Comparison of ENCODE assay signal across 31 cellular contexts in the genomic region with DNA sequence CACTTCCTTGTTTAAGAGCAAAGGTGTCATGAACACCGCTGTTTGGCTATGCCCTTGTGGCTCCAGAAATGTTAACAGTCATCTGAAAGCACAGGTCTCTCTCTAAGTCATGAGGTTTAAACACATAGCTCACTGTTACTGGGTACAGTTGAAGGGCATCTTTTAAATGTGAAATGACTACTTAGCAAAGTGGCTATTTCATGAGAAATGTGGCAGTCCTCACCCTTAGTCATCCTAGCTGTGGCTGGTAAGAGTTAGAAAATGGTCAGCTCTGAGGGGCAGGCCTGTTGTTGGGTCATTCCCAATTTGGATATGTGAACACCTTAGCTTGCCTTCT. TPM values are rescaled to one million over a fixed set of nuclear protein-coding genes. Genes with fewer than 3 reads are reported as not detected.
DNase-seq lines count a peak whose midpoint lies in the region; ATAC-seq and TF ChIP-seq lines count a peak whose summit lies in the region.
"Had no signal": no experiment of that assay in that cellular context is flagged by ENCODE, and none has a peak within 500 bp of the region (broad histone marks: within the 10 kb centered on the region; RNA-seq: fewer than 3 reads in every experiment).

No MANE protein-coding gene starts in this region.

- no peaks in the 10 kb centered on the region for H3K36me3 ChIP-seq in CD8-positive, alpha-beta T cell (ENCODE audit: insufficient read depth, low read length)
- no peaks in the 10 kb centered on the region for H3K36me3 ChIP-seq in naive thymus-derived CD4-positive, alpha-beta T cell (ENCODE audit: control insufficient read depth in 2 of 3, insufficient read depth in 3 of 3, low read length in 3 of 3)
- H3K36me3 ChIP-seq: breast epithelium, right atrium auricular region, transverse colon had no signal

- peaks cover 5% of the 10 kb centered on the region for H3K9me3 Mint-ChIP-seq in CD8-positive, alpha-beta T cell
- no peaks in the 10 kb centered on the region for H3K9me3 Mint-ChIP-seq in Calu3 (ENCODE audit: low read depth, unreplicated experiment)
- H3K9me3 Mint-ChIP-seq in naive thymus-derived CD4-positive, alpha-beta T cell: peaks cover 0 to 27% (median 6%) of the 10 kb centered on the region in 11 donors
- H3K9me3 Mint-ChIP-seq: activated T-helper 2 cell treated with anti-CD3 and anti-CD28 coated beads, Interferon-gamma antibody, Interleukin-2, Interleukin-4, amounts not matched to agents 10 μg/mL and 5 μg/mL and 100 μg/mL, durations not matched to agents 14 hours and 24 hours and 36 hours had no signal

- intact Hi-C loops in CD8-positive, alpha-beta T cell (cut with DNase I, micrococcal nuclease): no loop called here
- intact Hi-C loops in Calu3 (cut with micrococcal nuclease; ENCODE audit: unreplicated experiment): no loop called here
- intact Hi-C loops in naive thymus-derived CD4-positive, alpha-beta T cell (cut with micrococcal nuclease): no loop called here

- TF ChIP-seq CTCF in CD8-positive, alpha-beta T cell (IDR thresholded peaks at IDR 0.05): no peak
- no peak for TF ChIP-seq CTCF in Calu3 (IDR thresholded peaks at IDR 0.05; ENCODE audit: unreplicated experiment)

- no peak overlapping the region for H3K27ac ChIP-seq in CD8-positive, alpha-beta T cell (ENCODE audit: low read depth, low read length)
- no peak overlapping the region for H3K27ac ChIP-seq in naive thymus-derived CD4-positive, alpha-beta T cell (ENCODE audit: low read depth, low read length)
- H3K27ac ChIP-seq: BLaER1 treated with 17β-estradiol and CSF1 and Interleukin-3, amounts not matched to agents 10 nM and 100 nM; breast epithelium; gastroesophageal sphincter; hepatocyte; parathyroid adenoma; right atrium auricular region; transverse colon had no signal

- no peak overlapping the region for H3K27ac Mint-ChIP-seq in CD8-positive, alpha-beta T cell
- peak overlapping the region; percentile 47 for H3K27ac Mint-ChIP-seq in Calu3 (ENCODE audit: unreplicated experiment)
- H3K27ac Mint-ChIP-seq in naive thymus-derived CD4-positive, alpha-beta T cell: no peak overlapping the region
- H3K27ac Mint-ChIP-seq: activated CD4-positive, alpha-beta memory T cell treated with anti-CD3 and anti-CD28 coated beads for 36 hours; activated naive CD8-positive, alpha-beta T cell; activated T-helper 2 cell treated with anti-CD3 and anti-CD28 coated beads, Interferon-gamma antibody, Interleukin-2, Interleukin-4, amounts not matched to agents 10 μg/mL and 5 μg/mL and 100 μg/mL, durations not matched to agents 14 hours and 24 hours and 36 hours; memory B cell; T-helper 17 cell had no signal

- CTCF ChIA-PET in CD8-positive, alpha-beta T cell (lab: Charles Lee): interaction anchor here (1.1 to 1.7 kb wide), 3 partner anchors 12 to 74 kb away, joined by 3 to 4 read pairs (median 3); no protein-coding TSS in a partner anchor
- CTCF ChIA-PET in Calu3 (lab: Charles Lee): interaction anchor here (0.7 to 1.3 kb wide), 5 partner anchors 20 to 401 kb away, joined by 3 to 6 read pairs (median 5); partner anchors contain the start of gene TMEM171
- CTCF ChIA-PET in naive thymus-derived CD4-positive, alpha-beta T cell (lab: Charles Lee): no interaction called here

- no peak overlapping the region for H3K4me3 Mint-ChIP-seq in CD8-positive, alpha-beta T cell
- no peak overlapping the region for H3K4me3 Mint-ChIP-seq in Calu3 (ENCODE audit: low read depth, unreplicated experiment)
- no peak overlapping the region for H3K4me3 Mint-ChIP-seq in naive thymus-derived CD4-positive, alpha-beta T cell
- H3K4me3 Mint-ChIP-seq: activated CD4-positive, alpha-beta memory T cell treated with anti-CD3 and anti-CD28 coated beads for 36 hours; activated naive CD8-positive, alpha-beta T cell; memory B cell; neural crest cell; T-helper 17 cell had no signal

- H3K4me1 Mint-ChIP-seq in CD8-positive, alpha-beta T cell (ENCODE audit: low read depth): peaks cover 3% of the 10 kb centered on the region
- H3K4me1 Mint-ChIP-seq in Calu3 (ENCODE audit: low read depth, unreplicated experiment): peaks cover 37% of the 10 kb centered on the region
- no peaks in the 10 kb centered on the region for H3K4me1 Mint-ChIP-seq in naive thymus-derived CD4-positive, alpha-beta T cell
- H3K4me1 Mint-ChIP-seq: memory B cell, neural crest cell, T-helper 17 cell had no signal

- peak; percentile 77 for ATAC-seq in CD8-positive, alpha-beta T cell
- ATAC-seq in naive thymus-derived CD4-positive, alpha-beta T cell: peak; percentile 54
- ATAC-seq in HG02763 (IDR thresholded peaks at IDR 0.05; ENCODE audit: unreplicated experiment) (no peak), GM18502 (IDR thresholded peaks at IDR 0.05; ENCODE audit: poor library complexity, unreplicated experiment) (no peak)
- ATAC-seq: activated CD4-positive, CD25-positive, alpha-beta regulatory T cell treated with anti-CD3 and anti-CD28 coated beads, Interleukin-2, amount 50 U/mL, for 24 hours; gastroesophageal sphincter; Right ventricle myocardium inferior; T-helper 17 cell had no signal

- POLR2A ChIA-PET in CD8-positive, alpha-beta T cell (lab: Charles Lee): no interaction called here
- POLR2A ChIA-PET in naive thymus-derived CD4-positive, alpha-beta T cell (lab: Charles Lee): no interaction called here

- no peaks in the 10 kb centered on the region for H3K27me3 ChIP-seq in CD8-positive, alpha-beta T cell (ENCODE audit: insufficient read depth, low read length)
- H3K27me3 ChIP-seq in naive thymus-derived CD4-positive, alpha-beta T cell (ENCODE audit: control insufficient read depth in 2 of 2, insufficient read depth in 2 of 2, low read length in 2 of 2): no peaks in the 10 kb centered on the region
- H3K27me3 ChIP-seq: BLaER1 treated with 17β-estradiol and CSF1 and Interleukin-3, amounts not matched to agents 10 nM and 100 nM; breast epithelium; gastroesophageal sphincter; hepatocyte; right atrium auricular region; transverse colon had no signal

- H3K4me3 ChIP-seq in CD8-positive, alpha-beta T cell (ENCODE audit: low read depth, low read length): no peak overlapping the region
- H3K4me3 ChIP-seq in naive thymus-derived CD4-positive, alpha-beta T cell (ENCODE audit: low read length): no peak overlapping the region
- H3K4me3 ChIP-seq: BLaER1 treated with 17β-estradiol and CSF1 and Interleukin-3, amounts not matched to agents 10 nM and 100 nM; breast epithelium; gastroesophageal sphincter; hepatocyte; right atrium auricular region; transverse colon had no signal

- H3K36me3 Mint-ChIP-seq in CD8-positive, alpha-beta T cell: no peaks in the 10 kb centered on the region
- no peaks in the 10 kb centered on the region for H3K36me3 Mint-ChIP-seq in Calu3 (ENCODE audit: insufficient read depth, unreplicated experiment)
- H3K36me3 Mint-ChIP-seq in naive thymus-derived CD4-positive, alpha-beta T cell: peaks cover 0 to 4% (median 0%) of the 10 kb centered on the region in 5 donors
- H3K36me3 Mint-ChIP-seq: activated CD4-positive, alpha-beta memory T cell treated with anti-CD3 and anti-CD28 coated beads for 36 hours; activated naive CD8-positive, alpha-beta T cell had no signal

- no peaks in the 10 kb centered on the region for H3K9me3 ChIP-seq in CD8-positive, alpha-beta T cell (ENCODE audit: low read length)
- peaks cover 0 to 5% (median 0%) of the 10 kb centered on the region in 3 experiments for H3K9me3 ChIP-seq in naive thymus-derived CD4-positive, alpha-beta T cell (ENCODE audit: control insufficient read depth in 2 of 3, low read length in 3 of 3)
- H3K9me3 ChIP-seq: transverse colon had no signal

- no peak for DNase-seq in CD8-positive, alpha-beta T cell
- DNase-seq in Calu3 (no peak), RKO (ENCODE audit: low spot score) (peak; percentile 22), NAMALWA (ENCODE audit: low spot score) (no peak)
- no peak for DNase-seq in naive thymus-derived CD4-positive, alpha-beta T cell
- DNase-seq: activated CD4-positive, alpha-beta memory T cell treated with anti-CD3 and anti-CD28 coated beads for 36 hours; activated CD8-positive, alpha-beta memory T cell treated with anti-CD3 and anti-CD28 coated beads, Interleukin-2, amount 50 U/mL, for 48 hours; anterior cingulate cortex; COR-L47; DMS79 treated with DMSO at 0.1 percent for 48 hours; GF-D8; NCI-H1048; NCI-H82; SK-N-SH; stimulated activated CD8-positive, alpha-beta memory T cell treated with anti-CD3 and anti-CD28 coated beads, Interleukin-4, amount 100 ng/mL, for 48 hours; T-helper 17 cell; transverse colon had no signal

- no peaks in the 10 kb centered on the region for H3K4me1 ChIP-seq in CD8-positive, alpha-beta T cell (ENCODE audit: insufficient read depth, low read length)
- no peaks in the 10 kb centered on the region for H3K4me1 ChIP-seq in naive thymus-derived CD4-positive, alpha-beta T cell (ENCODE audit: control insufficient read depth in 2 of 2, insufficient read depth in 2 of 2, low read length in 2 of 2)
- H3K4me1 ChIP-seq: breast epithelium, gastroesophageal sphincter, parathyroid adenoma, right atrium auricular region, transverse colon had no signal

- no TSS peak for BruUV-seq in Calu3 (replicated peaks; lab: Mats Ljungman, UMichigan)

- H3K27me3 Mint-ChIP-seq in CD8-positive, alpha-beta T cell (ENCODE audit: low read depth): peaks cover 4% of the 10 kb centered on the region
- no peaks in the 10 kb centered on the region for H3K27me3 Mint-ChIP-seq in Calu3 (ENCODE audit: unreplicated experiment)
- peaks cover 8 to 36% (median 15%) of the 10 kb centered on the region in 5 donors for H3K27me3 Mint-ChIP-seq in naive thymus-derived CD4-positive, alpha-beta T cell
- H3K27me3 Mint-ChIP-seq: memory B cell had no signal

RNA-seq across cellular contexts. Expression of gene TMEM171, which starts 24.2 kb away (rescaled TPM):
- total RNA-seq in CD8-positive, alpha-beta T cell: under 1 TPM; 0.28 to 0.60 TPM
- 18.4 and 20.8 TPM in 2 replicates for total RNA-seq in Calu3 (2022)
- under 1 TPM in 1 of 5 experiments, not detected in 4; 0.39 TPM for total RNA-seq in naive thymus-derived CD4-positive, alpha-beta T cell
- not detected for polyA plus RNA-seq in naive thymus-derived CD4-positive, alpha-beta T cell
- total RNA-seq: activated CD4-positive, alpha-beta memory T cell treated with anti-CD3 and anti-CD28 coated beads for 36 hours; activated T-helper 2 cell treated with anti-CD3 and anti-CD28 coated beads, Interferon-gamma antibody, Interleukin-2, Interleukin-4, amounts not matched to agents 10 μg/mL and 5 μg/mL and 100 μg/mL, durations not matched to agents 14 hours and 24 hours and 36 hours; neural crest cell; Right ventricle myocardium inferior had no signal

Comparison
In these comparisons a context has a peak if more than half of its experiments do, and no peak if none do; other contexts are left out.
1. ATAC-seq: peak in CD8-positive, alpha-beta T cell (single experiment) and naive thymus-derived CD4-positive, alpha-beta T cell (single experiment); none in HG02763 (single experiment) and GM18502 (single experiment).
2. RNA of gene TMEM171, which starts 24.2 kb away (total RNA-seq): 18.4 to 20.8 TPM in Calu3; 0.28 to 0.60 TPM in CD8-positive, alpha-beta T cell and 0.39 TPM in naive thymus-derived CD4-positive, alpha-beta T cell; every median in the first group is over 10 times any median in the second.